8 cellular contexts compared by ENCODE assay signal in genomic region chr20:41172296-41173140, GRCh38. TPM values are rescaled to one million over a fixed set of nuclear protein-coding genes. Genes with fewer than 3 reads are reported as not detected.
DNase-seq lines count a peak whose midpoint lies in the region; ATAC-seq lines count a peak whose summit lies in the region.

No MANE protein-coding gene starts in this region.

- no peak overlapping the region for H3K9ac ChIP-seq in rectal smooth muscle tissue (ENCODE audit: low read length)

- H3K27me3 Mint-ChIP-seq in activated T-cell treated with anti-CD3 and anti-CD28 coated beads, Interleukin-2, amount 50 U/mL, for 4 hours (ENCODE audit: low read depth): no peaks in the 10 kb centered on the region

- no peaks in the 10 kb centered on the region for H3K9me3 Mint-ChIP-seq in activated T-cell treated with anti-CD3 and anti-CD28 coated beads, Interleukin-2, amount 50 U/mL, for 4 hours

- H3K4me3 ChIP-seq in rectal smooth muscle tissue (ENCODE audit: low read length): no peak overlapping the region

- DNase-seq in activated T-cell treated with anti-CD3 and anti-CD28 coated beads, Interleukin-2, amount 50 U/mL, for 4 hours: peak; percentile 4
- no peak for DNase-seq in Right ventricle myocardium inferior (ENCODE audit: missing footprints)
- DNase-seq in NCI-H345 treated with DMSO at 0.1 percent for 48 hours (lab: John Stamatoyannopoulos, UW; ENCODE audit: unreplicated experiment): no peak
- DNase-seq in foreskin melanocyte: no peak
- DNase-seq in NCI-H526 treated with DMSO at 0.1 percent for 48 hours (lab: John Stamatoyannopoulos, UW): no peak

- no peaks in the 10 kb centered on the region for H3K27me3 ChIP-seq in rectal smooth muscle tissue (ENCODE audit: control insufficient read depth, insufficient read depth, low read length)

- peaks cover 7% of the 10 kb centered on the region for H3K4me1 ChIP-seq in rectal smooth muscle tissue (ENCODE audit: control insufficient read depth, insufficient read depth, low read length)

- ATAC-seq in GM18498 (IDR thresholded peaks at IDR 0.05; ENCODE audit: unreplicated experiment): peak; percentile 19
- peak in 1 of 2 donors; percentile 21 for ATAC-seq in activated T-cell treated with anti-CD3 and anti-CD28 coated beads, Interleukin-2, amount 50 U/mL, for 4 hours
- ATAC-seq in Right ventricle myocardium inferior: peak; percentile 48
- ATAC-seq in HG03521 (IDR thresholded peaks at IDR 0.05; ENCODE audit: unreplicated experiment): no peak

- peaks cover 33% of the 10 kb centered on the region for H3K36me3 Mint-ChIP-seq in activated T-cell treated with anti-CD3 and anti-CD28 coated beads, Interleukin-2, amount 50 U/mL, for 4 hours (ENCODE audit: insufficient read depth)

- peak overlapping the region; percentile 28 for H3K27ac ChIP-seq in rectal smooth muscle tissue (ENCODE audit: low read depth, low read length)

- intact Hi-C loops in Right ventricle myocardium inferior (cut with DNase I): loop anchor here (1.0 to 5.0 kb wide), 6 partner anchors 18 to 240 kb away; partner anchors contain the start of gene LPIN3

- peaks cover 15% of the 10 kb centered on the region for H3K4me1 Mint-ChIP-seq in activated T-cell treated with anti-CD3 and anti-CD28 coated beads, Interleukin-2, amount 50 U/mL, for 4 hours (ENCODE audit: low read depth)

- no peak overlapping the region for H3K4me3 Mint-ChIP-seq in activated T-cell treated with anti-CD3 and anti-CD28 coated beads, Interleukin-2, amount 50 U/mL, for 4 hours

- peaks cover 51% of the 10 kb centered on the region for H3K36me3 ChIP-seq in rectal smooth muscle tissue (ENCODE audit: control insufficient read depth, insufficient read depth, low read length)

RNA-seq across cellular contexts. Expression of gene PLCG1, which starts 35.2 kb away (rescaled TPM):
- 100 to 1,000 TPM in 1 of 3 donors, 10 to 100 TPM in 2; 89.1 to 104 (median 91.3) TPM for total RNA-seq in activated T-cell treated with anti-CD3 and anti-CD28 coated beads, Interleukin-2, amount 50 U/mL, for 4 hours
- 43.4 TPM for total RNA-seq in Right ventricle myocardium inferior
